Comparison of ENCODE assay signal across 2 cellular contexts in genomic region chr6:31529329-31530150, GRCh38.
TF ChIP-seq lines count a peak whose summit lies in the region.

No MANE protein-coding gene starts in this region.

TF ChIP-seq in WTC11, 78 proteins besides CTCF, POLR2A, EP300 and RAD21 (continued from another document and continues in another):
- TF ChIP-seq E2F5 (CRISPR knock-in tag; IDR thresholded peaks at IDR 0.05) (no peak), NR2C2 (CRISPR knock-in tag; IDR thresholded peaks at IDR 0.05) (no peak), ZNF281 (CRISPR knock-in tag; IDR thresholded peaks at IDR 0.05) (no peak), TP53 (CRISPR knock-in tag; IDR thresholded peaks at IDR 0.05) (no peak), RORB (CRISPR knock-in tag; IDR thresholded peaks at IDR 0.05) (no peak), ZNF671 (CRISPR knock-in tag; IDR thresholded peaks at IDR 0.05) (peak; percentile 41), ZNF317 (CRISPR knock-in tag; IDR thresholded peaks at IDR 0.05; ENCODE audit: borderline replicate concordance, low read depth) (no peak), ZNF425 (CRISPR knock-in tag; conservative IDR thresholded peaks at IDR 0.05) (peak; percentile 66; the same call in 1 of the 2 replicates), SMAD3 (CRISPR knock-in tag; IDR thresholded peaks at IDR 0.05; ENCODE audit: borderline replicate concordance) (no peak), NFE2L1 (CRISPR knock-in tag; IDR thresholded peaks at IDR 0.05) (no peak), ATF3 (CRISPR knock-in tag; conservative IDR thresholded peaks at IDR 0.05) (no peak), ZNF232 (CRISPR knock-in tag; IDR thresholded peaks at IDR 0.05) (no peak), ZMAT4 (CRISPR knock-in tag; IDR thresholded peaks at IDR 0.05) (no peak), PRRX2 (CRISPR knock-in tag; IDR thresholded peaks at IDR 0.05) (peak; percentile 53), AFF4 (CRISPR knock-in tag; IDR thresholded peaks at IDR 0.05; ENCODE audit: borderline replicate concordance) (no peak), ZNF396 (CRISPR knock-in tag; IDR thresholded peaks at IDR 0.05; ENCODE audit: borderline replicate concordance) (no peak), EMX1 (CRISPR knock-in tag; IDR thresholded peaks at IDR 0.05) (peak; percentile 78; the same call in 1 of the 2 replicates), MYBL2 (CRISPR knock-in tag; IDR thresholded peaks at IDR 0.05) (no peak)

TF ChIP-seq in HepG2, 621 proteins besides CTCF, POLR2A, EP300 and RAD21 (continued from another document and continues in another):
- TF ChIP-seq THRA (CRISPR knock-in tag; IDR thresholded peaks at IDR 0.05; ENCODE audit: borderline replicate concordance) (peak; percentile 56; the same call in 1 of the 2 replicates), POGZ (CRISPR knock-in tag; IDR thresholded peaks at IDR 0.05) (no peak), RNF219 (CRISPR knock-in tag; IDR thresholded peaks at IDR 0.05) (no peak), DNMT3B (CRISPR knock-in tag; conservative IDR thresholded peaks at IDR 0.05) (no peak), GATAD1 (CRISPR knock-in tag; IDR thresholded peaks at IDR 0.05) (no peak), TOPORS (CRISPR knock-in tag; IDR thresholded peaks at IDR 0.05) (no peak), HDAC6 (IDR thresholded peaks at IDR 0.05; ENCODE audit: low read depth, low read length) (no peak), NCOA2 (CRISPR knock-in tag; IDR thresholded peaks at IDR 0.05) (peak; percentile 34; the same call in 1 of the 2 replicates), ZNF512B (CRISPR knock-in tag; IDR thresholded peaks at IDR 0.05; ENCODE audit: borderline replicate concordance) (no peak), PLRG1 (conservative IDR thresholded peaks at IDR 0.05) (no peak), MED1 (CRISPR knock-in tag; IDR thresholded peaks at IDR 0.05) (0 out of 2 replicates have a peak, but pooled peaks have one; percentile 4), HOMEZ (CRISPR knock-in tag; IDR thresholded peaks at IDR 0.05; ENCODE audit: low read depth) (no peak), ZMAT5 (CRISPR knock-in tag; IDR thresholded peaks at IDR 0.05; ENCODE audit: borderline replicate concordance, low read depth) (no peak), SP140L (CRISPR knock-in tag; IDR thresholded peaks at IDR 0.05; ENCODE audit: borderline replicate concordance) (no peak), ZFP36 (IDR thresholded peaks at IDR 0.05; ENCODE audit: borderline replicate concordance, low read depth, low read length, partially characterized antibody) (no peak), DMTF1 (CRISPR knock-in tag; IDR thresholded peaks at IDR 0.05) (no peak), ZKSCAN8 (CRISPR knock-in tag; IDR thresholded peaks at IDR 0.05; ENCODE audit: borderline replicate concordance) (no peak), HMG20B (CRISPR knock-in tag; conservative IDR thresholded peaks at IDR 0.05) (0 out of 2 replicates have a peak, but pooled peaks have one; percentile 1), TBP (CRISPR knock-in tag; IDR thresholded peaks at IDR 0.05) (no peak), ZNF567 (CRISPR knock-in tag; IDR thresholded peaks at IDR 0.05; ENCODE audit: borderline replicate concordance) (no peak), ZNF775 (CRISPR knock-in tag; IDR thresholded peaks at IDR 0.05; ENCODE audit: borderline replicate concordance) (peak; percentile 59; the same call in 1 of the 2 replicates), SUZ12 (IDR thresholded peaks at IDR 0.05; ENCODE audit: low read depth, low read length) (no peak), IRX3 (CRISPR knock-in tag; IDR thresholded peaks at IDR 0.05; ENCODE audit: borderline replicate concordance, low read depth) (0 out of 2 replicates have a peak, but pooled peaks have one; percentile 26), IKZF4 (CRISPR knock-in tag; IDR thresholded peaks at IDR 0.05; ENCODE audit: borderline replicate concordance, low read depth, not compliant biosample characterization) (no peak), ZNF256 (CRISPR knock-in tag; conservative IDR thresholded peaks at IDR 0.05) (0 out of 2 replicates have a peak, but pooled peaks have one; percentile 27), ZBTB40 (IDR thresholded peaks at IDR 0.05) (no peak), ZBTB40 (CRISPR knock-in tag; IDR thresholded peaks at IDR 0.05) (no peak), RXRA (CRISPR knock-in tag; IDR thresholded peaks at IDR 0.05) (0 out of 2 replicates have a peak, but pooled peaks have one; percentile 43), RFXAP (CRISPR knock-in tag; IDR thresholded peaks at IDR 0.05; ENCODE audit: borderline replicate concordance) (0 out of 2 replicates have a peak, but pooled peaks have one; percentile 54), SAP130 (CRISPR knock-in tag; IDR thresholded peaks at IDR 0.05; ENCODE audit: low read depth) (peak; percentile 27; the same call in 1 of the 2 replicates), TSC22D2 (CRISPR knock-in tag; IDR thresholded peaks at IDR 0.05; ENCODE audit: borderline replicate concordance) (no peak), ZMYM2 (CRISPR knock-in tag; IDR thresholded peaks at IDR 0.05) (no peak), ZNF136 (CRISPR knock-in tag; IDR thresholded peaks at IDR 0.05; ENCODE audit: low read depth) (no peak), ZNF878 (CRISPR knock-in tag; IDR thresholded peaks at IDR 0.05) (no peak)
